ENCODE assay signal across 3 cellular contexts in genomic region chr20:53179749-53180148, GRCh38.
TF ChIP-seq lines count a peak whose summit lies in the region.

No MANE protein-coding gene starts in this region.

TF ChIP-seq in HepG2, 621 proteins besides CTCF, POLR2A, EP300 and RAD21:
- no peak for TF ChIP-seq STAT6 (CRISPR knock-in tag; IDR thresholded peaks at IDR 0.05; ENCODE audit: borderline replicate concordance)
- peak; percentile 76 for TF ChIP-seq RAD51 (IDR thresholded peaks at IDR 0.05; ENCODE audit: borderline replicate concordance)

TF ChIP-seq in K562, 482 proteins besides CTCF, POLR2A, EP300 and RAD21 (continues in another document):
- no peak for TF ChIP-seq MXD1 (CRISPR knock-in tag; IDR thresholded peaks at IDR 0.05; ENCODE audit: borderline replicate concordance, poor library complexity, severe bottlenecking)
- TF ChIP-seq ZHX1 (conservative IDR thresholded peaks at IDR 0.05; ENCODE audit: low read length): no peak
- no peak for TF ChIP-seq HOXB6 (CRISPR knock-in tag; IDR thresholded peaks at IDR 0.05; ENCODE audit: borderline replicate concordance)
- no peak for TF ChIP-seq ZNF232 (CRISPR knock-in tag; IDR thresholded peaks at IDR 0.05)
- no peak for TF ChIP-seq FOXO4 (CRISPR knock-in tag; IDR thresholded peaks at IDR 0.05)
- no peak for TF ChIP-seq ASH1L (IDR thresholded peaks at IDR 0.05; ENCODE audit: borderline replicate concordance, low read depth, partially characterized antibody)
- no peak for TF ChIP-seq ZNF586 (CRISPR knock-in tag; conservative IDR thresholded peaks at IDR 0.05)
- no peak for TF ChIP-seq RBM15 (IDR thresholded peaks at IDR 0.05; ENCODE audit: insufficient read depth, low read length)
- no peak for TF ChIP-seq CHAMP1 (IDR thresholded peaks at IDR 0.05)
- TF ChIP-seq ZNF184 (CRISPR knock-in tag; IDR thresholded peaks at IDR 0.05): no peak
- no peak for TF ChIP-seq SPI1 (IDR thresholded peaks at IDR 0.05; ENCODE audit: borderline replicate concordance, low read depth, low read length)
- TF ChIP-seq ZNF395 (CRISPR knock-in tag; IDR thresholded peaks at IDR 0.05): no peak
- no peak for TF ChIP-seq POLR3G (IDR thresholded peaks at IDR 0.05; ENCODE audit: extremely low read depth, insufficient read length, insufficient replicate concordance)
- TF ChIP-seq DDX20 (tag; IDR thresholded peaks at IDR 0.05; ENCODE audit: low read depth): no peak
- TF ChIP-seq ZFPM2 (CRISPR knock-in tag; IDR thresholded peaks at IDR 0.05): no peak
- no peak for TF ChIP-seq CREB3 (tag; conservative IDR thresholded peaks at IDR 0.05; ENCODE audit: low read depth)

TF ChIP-seq in GM23338, 12 proteins besides CTCF, POLR2A, EP300 and RAD21:
- TF ChIP-seq ZNF114 (CRISPR knock-in tag; IDR thresholded peaks at IDR 0.05): no peak
